31 cellular contexts compared by ENCODE assay signal in genomic region chr6:107368471-107368870, GRCh38.
"Had no signal": no experiment of that assay in that cellular context is flagged by ENCODE, and none has a peak within 500 bp of the region (broad histone marks: within the 10 kb centered on the region; RNA-seq: fewer than 3 reads in every experiment).

No MANE protein-coding gene starts in this region.

- H3K4me3 Mint-ChIP-seq: naive thymus-derived CD4-positive, alpha-beta T cell; natural killer cell; nephron; neural progenitor cell; stimulated activated memory B cell treated with anti-CD40 and anti-IgM and Interleukin-4, amounts not matched to agents 10 μg/mL and 1 μg/mL and 100 μg/mL, for 72 hours; stimulated activated naive CD8-positive, alpha-beta T cell treated with anti-CD3 and anti-CD28 coated beads, Interleukin-15, amount 100 ng/mL, for 72 hours; type B pancreatic cell had no signal

- H3K4me1 Mint-ChIP-seq: nephron; neural progenitor cell; stimulated activated naive CD8-positive, alpha-beta T cell treated with anti-CD3 and anti-CD28 coated beads, Interleukin-15, amount 100 ng/mL, for 72 hours had no signal

- H3K4me1 ChIP-seq: neural progenitor cell, parathyroid adenoma, psoas muscle, spleen, suprapubic skin, testis, tibial artery, upper lobe of right lung, uterus had no signal

- H3K4me3 ChIP-seq: neural progenitor cell, ovary, psoas muscle, skin epidermis, smooth muscle cell, spleen, suprapubic skin, testis, tibial artery, transverse colon, upper lobe of right lung, uterus had no signal

- DNase-seq: naive thymus-derived CD4-positive, alpha-beta T cell; natural killer cell; occipital lobe; ovary; posterior cingulate gyrus; psoas muscle; right cardiac atrium; spleen; stimulated activated CD4-positive, alpha-beta T cell treated with anti-CD3 and anti-CD28 coated beads, Interleukin-12 subunit alpha, Interleukin-12 subunit beta, amount 100 ng/mL, for 4 hours; stimulated activated CD4-positive, alpha-beta T cell treated with anti-CD3 and anti-CD28 coated beads, Interleukin-1b, Interleukin-23, amount 100 ng/mL, for 48 hours; stimulated activated CD4-positive, alpha-beta T cell treated with anti-CD3 and anti-CD28 coated beads, Interleukin-4, amount 100 ng/mL, for 1 hour; stimulated activated CD4-positive, alpha-beta T cell treated with anti-CD3 and anti-CD28 coated beads, Interleukin-4, amount 100 ng/mL, for 4 hours; stimulated activated CD8-positive, alpha-beta memory T cell treated with anti-CD3 and anti-CD28 coated beads, Interleukin-4, amount 100 ng/mL, for 48 hours; stimulated activated naive CD4-positive, alpha-beta T cell; stimulated activated naive CD8-positive, alpha-beta T cell treated with anti-CD3 and anti-CD28 coated beads, Interleukin-15, amount 100 ng/mL, for 72 hours; substantia nigra; testis; tibial artery; transverse colon; upper lobe of right lung; uterus had no signal

- H3K27me3 Mint-ChIP-seq: naive thymus-derived CD4-positive, alpha-beta T cell; progenitor cell of endocrine pancreas; stimulated activated memory B cell treated with anti-CD40 and anti-IgM and Interleukin-4, amounts not matched to agents 10 μg/mL and 1 μg/mL and 100 μg/mL, for 72 hours; stimulated activated naive CD8-positive, alpha-beta T cell treated with anti-CD3 and anti-CD28 coated beads, Interleukin-15, amount 100 ng/mL, for 72 hours; type B pancreatic cell had no signal

- H3K36me3 Mint-ChIP-seq: natural killer cell had no signal

- H3K9me3 ChIP-seq: ovary, psoas muscle, suprapubic skin, testis, tibial artery, transverse colon, upper lobe of right lung, uterus had no signal

- H3K36me3 ChIP-seq: neural progenitor cell, ovary, transverse colon, upper lobe of right lung, uterus had no signal

- H3K27ac ChIP-seq: neural progenitor cell, ovary, parathyroid adenoma, psoas muscle, skin epidermis, spleen, suprapubic skin, testis, tibial artery, transverse colon, upper lobe of right lung, uterus had no signal

- H3K4me2 ChIP-seq: neural progenitor cell, smooth muscle cell had no signal

- ATAC-seq: naive thymus-derived CD4-positive, alpha-beta T cell; natural killer cell; psoas muscle; right cardiac atrium; sciatic nerve; stimulated activated memory B cell treated with anti-CD40 and anti-IgM and Interleukin-4, amounts not matched to agents 10 μg/mL and 1 μg/mL and 100 μg/mL, for 72 hours; stimulated activated naive CD8-positive, alpha-beta T cell treated with anti-CD3 and anti-CD28 coated beads, Interleukin-15, amount 100 ng/mL, for 72 hours; upper lobe of right lung had no signal

- H3K9ac ChIP-seq: neural progenitor cell, parathyroid adenoma had no signal

- H3K27me3 ChIP-seq: neural progenitor cell, ovary, spleen, suprapubic skin, testis, tibial artery, transverse colon, upper lobe of right lung, uterus had no signal

- H2AFZ ChIP-seq: neural progenitor cell, parathyroid adenoma had no signal

- H3K27ac Mint-ChIP-seq: naive thymus-derived CD4-positive, alpha-beta T cell; natural killer cell; nephron; neural progenitor cell; progenitor cell of endocrine pancreas; stimulated activated memory B cell treated with anti-CD40 and anti-IgM and Interleukin-4, amounts not matched to agents 10 μg/mL and 1 μg/mL and 100 μg/mL, for 72 hours; stimulated activated naive CD8-positive, alpha-beta T cell treated with anti-CD3 and anti-CD28 coated beads, Interleukin-15, amount 100 ng/mL, for 72 hours; type B pancreatic cell had no signal

- H3K9me3 Mint-ChIP-seq: natural killer cell; stimulated activated memory B cell treated with anti-CD40 and anti-IgM and Interleukin-4, amounts not matched to agents 10 μg/mL and 1 μg/mL and 100 μg/mL, for 72 hours; type B pancreatic cell had no signal
